23 cellular contexts compared by ENCODE assay signal in genomic region chr12:32618115-32618514, GRCh38.
DNase-seq lines count a peak whose midpoint lies in the region; ATAC-seq, FAIRE-seq and TF ChIP-seq lines count a peak whose summit lies in the region.
"Had no signal": no experiment of that assay in that cellular context is flagged by ENCODE, and none has a peak within 500 bp of the region (broad histone marks: within the 10 kb centered on the region; RNA-seq: fewer than 3 reads in every experiment).

No MANE protein-coding gene starts in this region.

- DNase-seq in D721Med (ENCODE audit: insufficient read length, low spot score) (no peak), GM12891 (ENCODE audit: insufficient read length, low spot score) (no peak), pons (ENCODE audit: low spot score) (peak; percentile 34), mammary epithelial cell (no peak)
- DNase-seq in effector memory CD8-positive, alpha-beta T cell = no peak
- DNase-seq: Caco-2; CD4-positive, CD25-positive, alpha-beta regulatory T cell; CD8-positive, alpha-beta T cell; DMS 273 treated with DMSO at 0.1 percent for 48 hours; DMS79; EL; GDM1; H7; HCEC 1CT had no signal

- CTCF ChIA-PET in mammary epithelial cell (lab: Charles Lee; ENCODE audit: low non-redundant PET) = no interaction called here

- peaks cover 9% of the 10 kb centered on the region for H3K27me3 Mint-ChIP-seq in activated T-helper 17 cell treated with anti-CD3 and anti-CD28 coated beads, Interleukin-2, amount 50 U/mL, for 72 hours
- H3K27me3 Mint-ChIP-seq in effector memory CD8-positive, alpha-beta T cell = peaks cover 15 to 25% of the 10 kb centered on the region in 2 donors
- H3K27me3 Mint-ChIP-seq: B cell had no signal

- ATAC-seq in activated T-helper 17 cell treated with anti-CD3 and anti-CD28 coated beads, Interleukin-2, amount 50 U/mL, for 72 hours (replicated peaks) = no peak
- ATAC-seq in effector memory CD8-positive, alpha-beta T cell (replicated peaks) = no peak
- ATAC-seq in GM19328 (IDR thresholded peaks at IDR 0.05; ENCODE audit: unreplicated experiment) = no peak
- ATAC-seq: CD8-positive, alpha-beta T cell had no signal

- intact Hi-C loops in mammary epithelial cell (cut with micrococcal nuclease) = no loop called here

- peaks cover 28% of the 10 kb centered on the region for H3K4me1 ChIP-seq in OCI-LY3 (ENCODE audit: low read length)
- peaks cover 3% of the 10 kb centered on the region for H3K4me1 ChIP-seq in mammary epithelial cell (ENCODE audit: insufficient read depth, low read length)
- H3K4me1 ChIP-seq: BLaER1, Caco-2 had no signal

- H3K4me1 Mint-ChIP-seq in activated T-helper 17 cell treated with anti-CD3 and anti-CD28 coated beads, Interleukin-2, amount 50 U/mL, for 72 hours = no peaks in the 10 kb centered on the region
- H3K4me1 Mint-ChIP-seq in effector memory CD8-positive, alpha-beta T cell (ENCODE audit: low read depth in 2 of 2) = no peaks in the 10 kb centered on the region
- H3K4me1 Mint-ChIP-seq: B cell; CD4-positive, CD25-positive, alpha-beta regulatory T cell had no signal

- H3K27ac Mint-ChIP-seq in activated T-helper 17 cell treated with anti-CD3 and anti-CD28 coated beads, Interleukin-2, amount 50 U/mL, for 72 hours = no peak overlapping the region
- no peak overlapping the region for H3K27ac Mint-ChIP-seq in effector memory CD8-positive, alpha-beta T cell
- H3K27ac Mint-ChIP-seq: B cell; CD4-positive, CD25-positive, alpha-beta regulatory T cell; CD8-positive, alpha-beta T cell had no signal

- 95% methylated on average over 3 of the region's 3 CpGs for WGBS in mammary epithelial cell (ENCODE audit: low coverage, missing lambda C conversion rate)

- no peaks in the 10 kb centered on the region for H3K79me2 ChIP-seq in OCI-LY3 (ENCODE audit: low read length)
- no peaks in the 10 kb centered on the region for H3K79me2 ChIP-seq in mammary epithelial cell (ENCODE audit: insufficient read depth, low read length)

- TF ChIP-seq CTCF in D721Med (IDR thresholded peaks at IDR 0.05; ENCODE audit: insufficient read depth, missing control alignments) (no peak), OCI-LY3 (IDR thresholded peaks at IDR 0.05; ENCODE audit: low read depth, low read length) (no peak), mammary epithelial cell (conservative IDR thresholded peaks at IDR 0.05 in 1 of 2, IDR thresholded peaks at IDR 0.05 in 1 of 2; ENCODE audit: extremely low read depth in 1 of 2, insufficient read depth in 1 of 2, low read depth in 1 of 2, low read length in 2 of 2) (no peak)

- H3K36me3 Mint-ChIP-seq in activated T-helper 17 cell treated with anti-CD3 and anti-CD28 coated beads, Interleukin-2, amount 50 U/mL, for 72 hours (ENCODE audit: low read depth) = no peaks in the 10 kb centered on the region
- H3K36me3 Mint-ChIP-seq in effector memory CD8-positive, alpha-beta T cell (ENCODE audit: insufficient read depth) = no peaks in the 10 kb centered on the region
- H3K36me3 Mint-ChIP-seq: CD4-positive, CD25-positive, alpha-beta regulatory T cell; CD8-positive, alpha-beta T cell had no signal

- H3K9ac ChIP-seq in OCI-LY3 (ENCODE audit: low read length) (no peak overlapping the region), mammary epithelial cell (ENCODE audit: insufficient read depth, low read length) (no peak overlapping the region)
- H3K9ac ChIP-seq: BLaER1 had no signal

- no peak overlapping the region for H2AFZ ChIP-seq in OCI-LY3 (ENCODE audit: low read depth, low read length)
- no peak overlapping the region for H2AFZ ChIP-seq in mammary epithelial cell (ENCODE audit: low read depth, low read length)

- H3K9me3 ChIP-seq in OCI-LY3 (ENCODE audit: insufficient read depth, low read length) (no peaks in the 10 kb centered on the region), mammary epithelial cell (replicated peaks; ENCODE audit: insufficient read depth, low read length) (no peaks in the 10 kb centered on the region)
- H3K9me3 ChIP-seq: BLaER1, Caco-2 had no signal

- no peaks in the 10 kb centered on the region for H3K36me3 ChIP-seq in OCI-LY3 (replicated peaks; ENCODE audit: low read depth, low read length)
- H3K36me3 ChIP-seq in mammary epithelial cell (ENCODE audit: insufficient read depth, low read length) = peaks cover 12% of the 10 kb centered on the region
- H3K36me3 ChIP-seq: BLaER1 had no signal

- dilution Hi-C loops in mammary epithelial cell (cut with HindIII; ENCODE audit: low sequenced_read_pairs) = no loop called here

- H4K20me1 ChIP-seq in OCI-LY3 (ENCODE audit: insufficient read depth, low read length) (no peaks in the 10 kb centered on the region), mammary epithelial cell (ENCODE audit: insufficient read depth, low read length) (no peaks in the 10 kb centered on the region)
- H4K20me1 ChIP-seq: BLaER1 had no signal

- no peak overlapping the region for H3K4me3 Mint-ChIP-seq in activated T-helper 17 cell treated with anti-CD3 and anti-CD28 coated beads, Interleukin-2, amount 50 U/mL, for 72 hours
- no peak overlapping the region for H3K4me3 Mint-ChIP-seq in effector memory CD8-positive, alpha-beta T cell
- H3K4me3 Mint-ChIP-seq: B cell; CD4-positive, CD25-positive, alpha-beta regulatory T cell; CD8-positive, alpha-beta T cell had no signal

- H3K27me3 ChIP-seq in OCI-LY3 (ENCODE audit: low read depth, low read length) = no peaks in the 10 kb centered on the region
- no peaks in the 10 kb centered on the region for H3K27me3 ChIP-seq in mammary epithelial cell (ENCODE audit: insufficient read depth, low read length)
- H3K27me3 ChIP-seq: BLaER1 had no signal

- in situ Hi-C loops in mammary epithelial cell (cut with MboI; ENCODE audit: low sequenced_read_pairs in 2 of 2) = no loop called here

- H3K9me3 Mint-ChIP-seq in activated T-helper 17 cell treated with anti-CD3 and anti-CD28 coated beads, Interleukin-2, amount 50 U/mL, for 72 hours = no peaks in the 10 kb centered on the region
- no peaks in the 10 kb centered on the region for H3K9me3 Mint-ChIP-seq in effector memory CD8-positive, alpha-beta T cell
- H3K9me3 Mint-ChIP-seq: CD4-positive, CD25-positive, alpha-beta regulatory T cell; CD8-positive, alpha-beta T cell had no signal

- H3K4me2 ChIP-seq in OCI-LY3 (ENCODE audit: low read length) = peak overlapping the region; percentile 47; the same call in 1 of the 2 replicates
- H3K4me2 ChIP-seq in mammary epithelial cell (ENCODE audit: insufficient read depth, low read depth, low read length) = no peak overlapping the region
- H3K4me2 ChIP-seq: BLaER1 had no signal

- FAIRE-seq in D721Med (lab: Jason Lieb, UNC) = peak; percentile 16
- peak; percentile 16 for FAIRE-seq in GM12891 (lab: Jason Lieb, UNC)
- FAIRE-seq: GM12892, GM19239, H1 had no signal

- H3K27ac ChIP-seq in OCI-LY3 (ENCODE audit: low read length) (no peak overlapping the region), mammary epithelial cell (ENCODE audit: insufficient read depth, low read depth, low read length) (no peak overlapping the region)
- H3K27ac ChIP-seq: BLaER1, C4-2B had no signal

- no peak for TF ChIP-seq POLR2A in GM12891 (IDR thresholded peaks at IDR 0.05; ENCODE audit: low read depth, low read length)

- no TSS peak for BruUV-seq in mammary epithelial cell (replicated peaks; lab: Mats Ljungman, UMichigan)

- H3K4me3 ChIP-seq in OCI-LY3 (ENCODE audit: low read length) = no peak overlapping the region
- no peak overlapping the region for H3K4me3 ChIP-seq in mammary epithelial cell (replicated peaks in 1 of 3; ENCODE audit: insufficient read depth in 1 of 3, low read depth in 2 of 3, low read length in 3 of 3)
- H3K4me3 ChIP-seq: BLaER1 had no signal

TF ChIP-seq in GM12891, 5 proteins besides CTCF, POLR2A, EP300 and RAD21:
- TF ChIP-seq TAF1 (IDR thresholded peaks at IDR 0.05; ENCODE audit: low read depth, low read length) (no peak), POU2F2 (IDR thresholded peaks at IDR 0.05; ENCODE audit: low read depth, low read length) (no peak), POLR2AphosphoS5 (IDR thresholded peaks at IDR 0.05; ENCODE audit: low read depth, low read length) (no peak), SPI1 (IDR thresholded peaks at IDR 0.05; ENCODE audit: low read depth, low read length) (no peak), PAX5 (IDR thresholded peaks at IDR 0.05; ENCODE audit: insufficient read depth, low read length, severe bottlenecking) (no peak)
